In genomic region chr10:119734396-119735332, GRCh38 we compare ENCODE assay signal across 10 cellular contexts. TPM values are rescaled to one million over a fixed set of nuclear protein-coding genes. Genes with fewer than 3 reads are reported as not detected.
DNase-seq lines count a peak whose midpoint lies in the region; ATAC-seq and TF ChIP-seq lines count a peak whose summit lies in the region.
"Had no signal": no experiment of that assay in that cellular context is flagged by ENCODE, and none has a peak within 500 bp of the region (broad histone marks: within the 10 kb centered on the region; RNA-seq: fewer than 3 reads in every experiment).

No MANE protein-coding gene starts in this region.

- no peaks in the 10 kb centered on the region for H4K20me1 ChIP-seq in HCT116 (ENCODE audit: insufficient read depth)

- H3K4me3 ChIP-seq in HCT116 (replicated peaks in 1 of 2; ENCODE audit: low read depth in 1 of 2, low read length in 2 of 2): no peak overlapping the region
- no peak overlapping the region for H3K4me3 ChIP-seq in sigmoid colon

- no peaks in the 10 kb centered on the region for H3K9me3 Mint-ChIP-seq in activated B cell treated with CpG ODN at 0.5 μM for 24 hours
- H3K9me3 Mint-ChIP-seq in naive thymus-derived CD8-positive, alpha-beta T cell: no peaks in the 10 kb centered on the region
- H3K9me3 Mint-ChIP-seq in CD4-positive, alpha-beta T cell: no peaks in the 10 kb centered on the region

- TF ChIP-seq EP300 in sigmoid colon (IDR thresholded peaks at IDR 0.05): no peak

- H3K9me3 ChIP-seq in HCT116 (ENCODE audit: control insufficient read depth in 1 of 2, insufficient read depth in 1 of 2, low read depth in 1 of 2, low read length in 2 of 2) (no peaks in the 10 kb centered on the region), sigmoid colon (no peaks in the 10 kb centered on the region)
- no peaks in the 10 kb centered on the region for H3K9me3 ChIP-seq in CD4-positive, alpha-beta T cell (ENCODE audit: control insufficient read depth, low read length)

- H3K27ac ChIP-seq in HCT116 (ENCODE audit: low read depth, low read length): peak overlapping the region; percentile 16; the same call in 1 of the 2 replicates
- H3K27ac ChIP-seq in sigmoid colon: no peak overlapping the region
- H3K27ac ChIP-seq in CD4-positive, alpha-beta T cell (ENCODE audit: low read depth, low read length): no peak overlapping the region

- no peak overlapping the region for H2AFZ ChIP-seq in HCT116 (ENCODE audit: low read depth, low read length, poor library complexity, severe bottlenecking)

- BruUV-seq in HCT116 (replicated peaks; lab: Mats Ljungman, UMichigan): no TSS peak

- CTCF ChIA-PET in HCT116 (lab: Charles Lee) (interaction anchor here (0.7 to 5.1 kb wide), 5 partner anchors 16 to 535 kb away, joined by 3 to 36 read pairs (median 4); no protein-coding TSS in a partner anchor), activated B cell treated with CpG ODN at 0.5 μM for 24 hours (lab: Charles Lee) (interaction anchor here (1.0 to 1.3 kb wide), 3 partner anchors 16 to 47 kb away, joined by 3 to 7 read pairs (median 4); no protein-coding TSS in a partner anchor)
- CTCF ChIA-PET in CD4-positive, alpha-beta T cell (lab: Charles Lee): interaction anchor here (0.5 to 1.4 kb wide), 3 partner anchors 9 to 133 kb away, joined by 3 to 4 read pairs (median 3); partner anchors contain the start of gene INPP5F

- peaks cover 53% of the 10 kb centered on the region for H3K4me1 Mint-ChIP-seq in activated B cell treated with CpG ODN at 0.5 μM for 24 hours
- peaks cover 8 to 34% (median 17%) of the 10 kb centered on the region in 4 donors for H3K4me1 Mint-ChIP-seq in naive thymus-derived CD8-positive, alpha-beta T cell
- peaks cover 36% of the 10 kb centered on the region for H3K4me1 Mint-ChIP-seq in CD4-positive, alpha-beta T cell (ENCODE audit: low read depth)

- no peak overlapping the region for H3K4me3 Mint-ChIP-seq in activated B cell treated with CpG ODN at 0.5 μM for 24 hours
- no peak overlapping the region for H3K4me3 Mint-ChIP-seq in naive thymus-derived CD8-positive, alpha-beta T cell
- no peak overlapping the region for H3K4me3 Mint-ChIP-seq in CD4-positive, alpha-beta T cell

- peaks cover 20% of the 10 kb centered on the region for H3K79me2 ChIP-seq in HCT116 (ENCODE audit: insufficient read depth, low read length)

- H3K9ac ChIP-seq in HCT116 (ENCODE audit: low read length): no peak overlapping the region

- no peak for TF ChIP-seq RAD21 in HCT116 (IDR thresholded peaks at IDR 0.05; ENCODE audit: low read depth)

- RAD21 ChIA-PET in HCT116 (lab: Charles Lee; ENCODE audit: low non-redundant PET in 1 of 2, low total read pairs in 2 of 2, uncharacterized antibody in 2 of 2, unreplicated experiment in 2 of 2): interaction anchor here in 1 of 2 experiments (1.8 kb wide), 1 partner anchor 16 kb away, joined by 5 read pairs; no protein-coding TSS in a partner anchor

- H3K36me3 Mint-ChIP-seq in activated B cell treated with CpG ODN at 0.5 μM for 24 hours (ENCODE audit: low read depth): peaks cover 14% of the 10 kb centered on the region
- no peaks in the 10 kb centered on the region for H3K36me3 Mint-ChIP-seq in naive thymus-derived CD8-positive, alpha-beta T cell
- peaks cover 5% of the 10 kb centered on the region for H3K36me3 Mint-ChIP-seq in CD4-positive, alpha-beta T cell (ENCODE audit: low read depth)

- POLR2A ChIA-PET in HCT116 (lab: Charles Lee) (interaction anchor here (1.5 to 2.4 kb wide), 2 partner anchors 9 to 83 kb away, joined by 3 to 10 read pairs; partner anchors contain the start of genes BAG3 and INPP5F), activated B cell treated with CpG ODN at 0.5 μM for 24 hours (lab: Charles Lee) (interaction anchor here (0.7 to 1.9 kb wide), 2 partner anchors 9 to 30 kb away, joined by 6 to 7 read pairs; partner anchors contain the start of gene INPP5F)
- POLR2A ChIA-PET in naive thymus-derived CD8-positive, alpha-beta T cell (lab: Charles Lee): interaction anchor here (3.6 kb wide), 1 partner anchor 9 kb away, joined by 14 read pairs; the partner anchor contains the start of gene INPP5F
- POLR2A ChIA-PET in CD4-positive, alpha-beta T cell (lab: Charles Lee): interaction anchor here (0.9 to 5.3 kb wide), 2 partner anchors 8 to 53 kb away, joined by 3 to 36 read pairs; partner anchors contain the start of gene INPP5F

- H3K4me2 ChIP-seq in HCT116 (ENCODE audit: low read length): peak overlapping the region; percentile 25

- no peaks in the 10 kb centered on the region for H3K27me3 ChIP-seq in HCT116 (ENCODE audit: insufficient read depth, low read length)
- no peaks in the 10 kb centered on the region for H3K27me3 ChIP-seq in sigmoid colon
- H3K27me3 ChIP-seq in CD4-positive, alpha-beta T cell (ENCODE audit: control insufficient read depth, insufficient read depth, low read length): no peaks in the 10 kb centered on the region

- DNase-seq in AG08396 (ENCODE audit: low spot score) (peak; percentile 48), HCT116 (ENCODE audit: low read depth, low spot score) (peak; percentile 41), activated B cell treated with CpG ODN at 0.5 μM for 24 hours (no peak), iris pigment epithelial cell (ENCODE audit: low read depth) (peak; percentile 64), sigmoid colon (no peak), NCI-H1930 (lab: John Stamatoyannopoulos, UW) (no peak)
- no peak for DNase-seq in naive thymus-derived CD8-positive, alpha-beta T cell
- DNase-seq in CD4-positive, alpha-beta T cell: no peak
- DNase-seq: COR-L47, cortex of kidney had no signal

- 6 to 43% methylated on average over 1 of the region's 1 CpG for WGBS in sigmoid colon, 2 donors

- peak; percentile 61 for ATAC-seq in HCT116
- peak; percentile 34 for ATAC-seq in activated B cell treated with CpG ODN at 0.5 μM for 24 hours (ENCODE audit: low read depth)
- ATAC-seq in naive thymus-derived CD8-positive, alpha-beta T cell: no peak
- no peak for ATAC-seq in CD4-positive, alpha-beta T cell (ENCODE audit: poor library complexity)

- no peak overlapping the region for H3K27ac Mint-ChIP-seq in activated B cell treated with CpG ODN at 0.5 μM for 24 hours
- no peak overlapping the region for H3K27ac Mint-ChIP-seq in naive thymus-derived CD8-positive, alpha-beta T cell
- no peak overlapping the region for H3K27ac Mint-ChIP-seq in CD4-positive, alpha-beta T cell

- H3K27me3 Mint-ChIP-seq in activated B cell treated with CpG ODN at 0.5 μM for 24 hours: no peaks in the 10 kb centered on the region
- H3K27me3 Mint-ChIP-seq in naive thymus-derived CD8-positive, alpha-beta T cell: no peaks in the 10 kb centered on the region
- H3K27me3 Mint-ChIP-seq in CD4-positive, alpha-beta T cell: no peaks in the 10 kb centered on the region

- TF ChIP-seq CTCF in HCT116 (IDR thresholded peaks at IDR 0.05 in 2 of 3, conservative IDR thresholded peaks at IDR 0.05 in 1 of 3; ENCODE audit: borderline replicate concordance in 1 of 3, insufficient read depth in 1 of 3, low read depth in 2 of 3, low read length in 2 of 3): no peak
- no peak for TF ChIP-seq CTCF in activated B cell treated with CpG ODN at 0.5 μM for 24 hours (IDR thresholded peaks at IDR 0.05)
- TF ChIP-seq CTCF in sigmoid colon (IDR thresholded peaks at IDR 0.05): no peak
- TF ChIP-seq CTCF in CD4-positive, alpha-beta T cell (IDR thresholded peaks at IDR 0.05): no peak

- H3K36me3 ChIP-seq in HCT116 (ENCODE audit: control insufficient read depth in 1 of 2, insufficient read depth in 2 of 2, low read length in 2 of 2) (no peaks in the 10 kb centered on the region), sigmoid colon (no peaks in the 10 kb centered on the region)

- intact Hi-C loops in HCT116 (cut with micrococcal nuclease) (no loop called here), activated B cell treated with CpG ODN at 0.5 μM for 24 hours (cut with micrococcal nuclease) (no loop called here), sigmoid colon (cut with DNase I) (no loop called here)
- intact Hi-C loops in CD4-positive, alpha-beta T cell (cut with DNase I, micrococcal nuclease): no loop called here

- TF ChIP-seq POLR2A in HCT116 (IDR thresholded peaks at IDR 0.05; ENCODE audit: borderline replicate concordance, extremely low read depth, insufficient read depth, insufficient read length) (no peak), sigmoid colon (IDR thresholded peaks at IDR 0.05) (no peak)

- peaks cover 40 to 56% of the 10 kb centered on the region in 2 experiments for H3K4me1 ChIP-seq in HCT116 (ENCODE audit: control insufficient read depth in 1 of 2, insufficient read depth in 2 of 2, low read length in 2 of 2)
- peaks cover 0 to 39% (median 27%) of the 10 kb centered on the region in 4 donors for H3K4me1 ChIP-seq in sigmoid colon

- no peaks in the 10 kb centered on the region for H3K9me2 ChIP-seq in HCT116 (ENCODE audit: insufficient read depth)

TF ChIP-seq in HCT116, 20 proteins besides CTCF, POLR2A, EP300 and RAD21 (continues in another document):
- no peak for TF ChIP-seq ZNF274 (IDR thresholded peaks at IDR 0.05; ENCODE audit: low read depth, low read length)
- no peak for TF ChIP-seq TCF7L2 (IDR thresholded peaks at IDR 0.05; ENCODE audit: borderline replicate concordance, extremely low read depth, insufficient read depth, insufficient read length)
- TF ChIP-seq ZFX (IDR thresholded peaks at IDR 0.05): no peak
- peak; percentile 86 for TF ChIP-seq JUND (IDR thresholded peaks at IDR 0.05)
- peak; percentile 61; the same call in 1 of the 2 replicates for TF ChIP-seq CBX3 (IDR thresholded peaks at IDR 0.05; ENCODE audit: low read depth)
- no peak for TF ChIP-seq ZBTB33 (IDR thresholded peaks at IDR 0.05; ENCODE audit: extremely low read depth, insufficient replicate concordance, low read length)

RNA-seq across cellular contexts. Expression of gene INPP5F, which starts 8.8 kb away (rescaled TPM):
- total RNA-seq in HCT116 (2021; ENCODE audit: unreplicated experiment) (21.6 TPM), activated B cell treated with CpG ODN at 0.5 μM for 24 hours (45.9 and 53.5 TPM in 2 replicates), sigmoid colon (10 to 100 TPM; 16.0 to 22.2 (median 19.2) TPM)
- 9.5 and 13.5 TPM in 2 replicates for polyA plus RNA-seq in HCT116 (2012)
- 1 to 10 TPM; 4.4 to 7.7 (median 6.6) TPM for polyA plus RNA-seq in sigmoid colon
- total RNA-seq in naive thymus-derived CD8-positive, alpha-beta T cell: 10 to 100 TPM in 1 of 2 experiments, 1 to 10 TPM in 1; 8.5 to 10.9 TPM
- polyA plus RNA-seq in naive thymus-derived CD8-positive, alpha-beta T cell: 1 to 10 TPM; 1.4 to 2.5 (median 2.4) TPM
- 1 to 10 TPM; 6.2 to 6.4 TPM for total RNA-seq in CD4-positive, alpha-beta T cell

Comparison
In these comparisons a context has a peak if more than half of its experiments do, and no peak if none do; other contexts are left out.
1. DNase-seq: peak in AG08396 (single experiment), HCT116 (single experiment) and iris pigment epithelial cell (single experiment); none in activated B cell treated with CpG ODN at 0.5 μM for 24 hours (single experiment), sigmoid colon (single experiment), NCI-H1930 (0 of 2), naive thymus-derived CD8-positive, alpha-beta T cell (0 of 10) and CD4-positive, alpha-beta T cell (0 of 10).
2. ATAC-seq: peak in HCT116 (single experiment) and activated B cell treated with CpG ODN at 0.5 μM for 24 hours (single experiment); none in naive thymus-derived CD8-positive, alpha-beta T cell (0 of 2) and CD4-positive, alpha-beta T cell (single experiment).